In genomic region chr1:6035719-6036118, GRCh38 we compare ENCODE assay signal across 19 cellular contexts. TPM values are rescaled to one million over a fixed set of nuclear protein-coding genes. Genes with fewer than 3 reads are reported as not detected.
DNase-seq lines count a peak whose midpoint lies in the region; ATAC-seq, FAIRE-seq and TF ChIP-seq lines count a peak whose summit lies in the region.
"Had no signal": no experiment of that assay in that cellular context is flagged by ENCODE, and none has a peak within 500 bp of the region (broad histone marks: within the 10 kb centered on the region; RNA-seq: fewer than 3 reads in every experiment).

No MANE protein-coding gene starts in this region.

- intact Hi-C loops in K562 (cut with micrococcal nuclease) = no loop called here
- intact Hi-C loops in Caco-2 (cut with micrococcal nuclease; ENCODE audit: unreplicated experiment) = no loop called here

- H3K27me3 Mint-ChIP-seq in activated T-cell treated with anti-CD3 and anti-CD28 coated beads, Interleukin-2, amount 50 U/mL, for 24 hours = no peaks in the 10 kb centered on the region
- H3K27me3 Mint-ChIP-seq in activated T-cell treated with anti-CD3 and anti-CD28 coated beads, Interleukin-2, amount 50 U/mL, for 4 hours (ENCODE audit: low read depth) = no peaks in the 10 kb centered on the region
- H3K27me3 Mint-ChIP-seq in Caco-2 (ENCODE audit: insufficient read depth, unreplicated experiment) (no peaks in the 10 kb centered on the region), osteocyte (ENCODE audit: unreplicated experiment) (peaks cover 3% of the 10 kb centered on the region)

- H3K4me2 ChIP-seq in K562 (ENCODE audit: insufficient read depth, low read length) (no peak overlapping the region), osteoblast (ENCODE audit: insufficient read depth, low read length) (no peak overlapping the region)
- H3K4me2 ChIP-seq: PC-9 had no signal

- 0 out of 4 replicates have a peak, but pooled peaks of 1 of the 2 experiments have one; percentile 7 for TF ChIP-seq RAD21 in K562 (CRISPR knock-in tag; conservative IDR thresholded peaks at IDR 0.05 in 1 of 2, IDR thresholded peaks at IDR 0.05 in 1 of 2)

- H3K4me1 Mint-ChIP-seq in activated T-cell treated with anti-CD3 and anti-CD28 coated beads, Interleukin-2, amount 50 U/mL, for 24 hours (ENCODE audit: low read depth) = peaks cover 72% of the 10 kb centered on the region
- H3K4me1 Mint-ChIP-seq in activated T-cell treated with anti-CD3 and anti-CD28 coated beads, Interleukin-2, amount 50 U/mL, for 4 hours (ENCODE audit: low read depth) = peaks cover 70% of the 10 kb centered on the region
- H3K4me1 Mint-ChIP-seq in Caco-2 (ENCODE audit: low read depth, unreplicated experiment) (no peaks in the 10 kb centered on the region), osteocyte (ENCODE audit: unreplicated experiment) (peaks cover 11% of the 10 kb centered on the region)

- peak in 1 of 3 experiments; percentile 31; a peak in 1 of 6 replicates for TF ChIP-seq CTCF in K562 (IDR thresholded peaks at IDR 0.05 in 2 of 3, conservative IDR thresholded peaks at IDR 0.05 in 1 of 3; ENCODE audit: insufficient read depth in 2 of 3, low read depth in 1 of 3, low read length in 3 of 3)
- TF ChIP-seq CTCF in osteoblast (IDR thresholded peaks at IDR 0.05; ENCODE audit: extremely low read depth, low read depth, low read length) = peak; percentile 9
- no peak for TF ChIP-seq CTCF in Caco-2 (IDR thresholded peaks at IDR 0.05; ENCODE audit: insufficient read depth in 1 of 2, low read depth in 1 of 2, low read length in 1 of 2, severe bottlenecking in 1 of 2, unreplicated experiment in 1 of 2)
- TF ChIP-seq CTCF in osteocyte (IDR thresholded peaks at IDR 0.05) = no peak

- peaks cover 51% of the 10 kb centered on the region for H4K20me1 ChIP-seq in K562 (replicated peaks; ENCODE audit: control insufficient read depth, insufficient read depth, low read length)
- peaks cover 9% of the 10 kb centered on the region for H4K20me1 ChIP-seq in osteoblast (ENCODE audit: insufficient read depth, low read length)

- H3K9me3 Mint-ChIP-seq in activated T-cell treated with anti-CD3 and anti-CD28 coated beads, Interleukin-2, amount 50 U/mL, for 24 hours = no peaks in the 10 kb centered on the region
- H3K9me3 Mint-ChIP-seq in activated T-cell treated with anti-CD3 and anti-CD28 coated beads, Interleukin-2, amount 50 U/mL, for 4 hours = no peaks in the 10 kb centered on the region
- no peaks in the 10 kb centered on the region for H3K9me3 Mint-ChIP-seq in Caco-2 (ENCODE audit: unreplicated experiment)
- no peaks in the 10 kb centered on the region for H3K9me3 Mint-ChIP-seq in osteocyte (ENCODE audit: unreplicated experiment)

- H3K9me3 ChIP-seq in K562 (replicated peaks; ENCODE audit: control insufficient read depth, insufficient read depth, low read depth, low read length) = no peaks in the 10 kb centered on the region
- H3K9me3 ChIP-seq in osteoblast (ENCODE audit: low read depth, low read length) = no peaks in the 10 kb centered on the region
- no peaks in the 10 kb centered on the region for H3K9me3 ChIP-seq in Caco-2
- H3K9me3 ChIP-seq: psoas muscle had no signal

- no peak for TF ChIP-seq EP300 in K562 (IDR thresholded peaks at IDR 0.05; ENCODE audit: low read length)

- FAIRE-seq in K562 (lab: Jason Lieb, UNC) = no peak
- FAIRE-seq: bronchial epithelial cell, endometrium, keratinocyte had no signal

- CTCF ChIA-PET in K562 (lab: Yijun Ruan, JAX; ENCODE audit: low intra/inter-chr PET ratio) (no interaction called here), Caco-2 (lab: Charles Lee) (interaction anchor here (1.4 kb wide), 1 partner anchor 215 kb away, joined by 3 read pairs; no protein-coding TSS in a partner anchor)

- H3K9me1 ChIP-seq in K562 (ENCODE audit: control insufficient read depth, insufficient read depth, low read length) = no peaks in the 10 kb centered on the region

- H3K36me3 Mint-ChIP-seq in activated T-cell treated with anti-CD3 and anti-CD28 coated beads, Interleukin-2, amount 50 U/mL, for 24 hours (ENCODE audit: low read depth) = peaks cover 95% of the 10 kb centered on the region
- peaks cover 21% of the 10 kb centered on the region for H3K36me3 Mint-ChIP-seq in activated T-cell treated with anti-CD3 and anti-CD28 coated beads, Interleukin-2, amount 50 U/mL, for 4 hours (ENCODE audit: insufficient read depth)
- H3K36me3 Mint-ChIP-seq in Caco-2 (ENCODE audit: insufficient read depth, unreplicated experiment) = peaks cover 5% of the 10 kb centered on the region
- no peaks in the 10 kb centered on the region for H3K36me3 Mint-ChIP-seq in osteocyte (ENCODE audit: unreplicated experiment)

- H2AFZ ChIP-seq in K562 (ENCODE audit: low read depth, low read length) (no peak overlapping the region), osteoblast (ENCODE audit: low read length) (no peak overlapping the region)
- H2AFZ ChIP-seq: PC-9 had no signal

- H3K9ac ChIP-seq in K562 (ENCODE audit: insufficient read depth in 1 of 2, low read depth in 2 of 2, low read length in 2 of 2) = 0 out of 4 replicates have a peak overlapping the region, but pooled peaks of 1 of the 2 experiments have one; percentile 36

- POLR2A ChIA-PET in K562 (lab: Yijun Ruan, JAX) (interaction anchor here (0.5 to 1.1 kb wide), 2 partner anchors 17 to 258 kb away, joined by 3 read pairs; no protein-coding TSS in a partner anchor), Caco-2 (lab: Charles Lee) (no interaction called here)

- no peak for TF ChIP-seq POLR2A in K562 (conservative IDR thresholded peaks at IDR 0.05)

- in situ Hi-C loops in K562 (cut with MboI) = no loop called here

- H3K27ac ChIP-seq in K562 (ENCODE audit: extremely low read depth, low read depth, low read length) (no peak overlapping the region), osteoblast (ENCODE audit: low read depth, low read length) (no peak overlapping the region)
- H3K27ac ChIP-seq: PC-9, psoas muscle had no signal

- no peaks in the 10 kb centered on the region for H3K79me2 ChIP-seq in K562 (ENCODE audit: control insufficient read depth, insufficient read depth, low read length)
- no peaks in the 10 kb centered on the region for H3K79me2 ChIP-seq in osteoblast (ENCODE audit: insufficient read depth, low read length)

- H3K27me3 ChIP-seq in K562 (ENCODE audit: control insufficient read depth in 2 of 2, insufficient read depth in 2 of 2, low read length in 2 of 2) (peaks cover 0 to 11% of the 10 kb centered on the region in 2 experiments; a peak in 2 of 5 replicates), osteoblast (ENCODE audit: insufficient read depth, low read length) (no peaks in the 10 kb centered on the region), Caco-2 (replicated peaks; ENCODE audit: control insufficient read depth, insufficient read depth, low read length) (no peaks in the 10 kb centered on the region)

- no peak for DNase-seq in activated T-cell treated with anti-CD3 and anti-CD28 coated beads, Interleukin-2, amount 50 U/mL, for 24 hours
- no peak for DNase-seq in activated T-cell treated with anti-CD3 and anti-CD28 coated beads, Interleukin-2, amount 50 U/mL, for 4 hours
- peak; percentile 44 for DNase-seq in HuH-7 (ENCODE audit: low spot score)
- no peak for DNase-seq in K562 (ENCODE audit: extremely low read depth in 1 of 4, low spot score in 3 of 4)
- peak; percentile 65 for DNase-seq in osteoblast (ENCODE audit: insufficient read length, low spot score, missing footprints)
- no peak for DNase-seq in central memory CD4-positive, alpha-beta T cell
- no peak for DNase-seq in Caco-2
- no peak for DNase-seq in osteocyte (ENCODE audit: extremely low spot score, unreplicated experiment)
- DNase-seq: activated CD4-positive, alpha-beta T cell treated with anti-CD3 and anti-CD28 coated beads for 48 hours; activated effector memory CD4-positive, alpha-beta T cell treated with anti-CD3 and anti-CD28 coated beads, Interleukin-2, amount 50 U/mL, for 16 hours; GOT3; KBM-7; NCI-H1417; NCI-H446 treated with DMSO at 0.1 percent for 48 hours; PC-9; psoas muscle had no signal

- peak overlapping the region; percentile 56 for H3K27ac Mint-ChIP-seq in activated T-cell treated with anti-CD3 and anti-CD28 coated beads, Interleukin-2, amount 50 U/mL, for 24 hours
- H3K27ac Mint-ChIP-seq in Caco-2 (ENCODE audit: unreplicated experiment) (no peak overlapping the region), osteocyte (ENCODE audit: unreplicated experiment) (no peak overlapping the region)

- ATAC-seq in activated T-cell treated with anti-CD3 and anti-CD28 coated beads, Interleukin-2, amount 50 U/mL, for 4 hours = no peak
- 0 out of 3 replicates have a peak, but pooled peaks have one; percentile 14 for ATAC-seq in K562
- ATAC-seq: psoas muscle had no signal

- BruUV-seq in K562 (replicated peaks; lab: Mats Ljungman, UMichigan) (no TSS peak), Caco-2 (replicated peaks; lab: Mats Ljungman, UMichigan) (no TSS peak)

- H3K4me3 ChIP-seq in K562 (no peak overlapping the region), osteoblast (ENCODE audit: insufficient read depth, low read length) (no peak overlapping the region), Caco-2 (ENCODE audit: low read depth, low read length) (no peak overlapping the region)
- H3K4me3 ChIP-seq: PC-9, psoas muscle had no signal

- peaks cover 0 to 24% of the 10 kb centered on the region in 2 experiments; a peak in 2 of 5 replicates for H3K4me1 ChIP-seq in K562 (replicated peaks in 1 of 2; ENCODE audit: control insufficient read depth in 2 of 2, insufficient read depth in 2 of 2, low read length in 2 of 2)
- peaks cover 9% of the 10 kb centered on the region for H3K4me1 ChIP-seq in osteoblast (ENCODE audit: insufficient read depth, low read length)
- no peaks in the 10 kb centered on the region for H3K4me1 ChIP-seq in Caco-2
- H3K4me1 ChIP-seq: psoas muscle had no signal

- no peaks in the 10 kb centered on the region for H3K36me3 ChIP-seq in K562 (ENCODE audit: control insufficient read depth, insufficient read depth, low read length)
- H3K36me3 ChIP-seq in osteoblast (ENCODE audit: insufficient read depth, low read length) = no peaks in the 10 kb centered on the region
- H3K36me3 ChIP-seq in Caco-2 (ENCODE audit: control insufficient read depth, insufficient read depth, low read length) = no peaks in the 10 kb centered on the region

- WGBS in K562 (ENCODE audit: insufficient coverage, low coverage, missing lambda C conversion rate) = 26% methylated on average over 12 of the region's 12 CpGs

- H3K4me3 Mint-ChIP-seq in activated T-cell treated with anti-CD3 and anti-CD28 coated beads, Interleukin-2, amount 50 U/mL, for 24 hours = no peak overlapping the region
- no peak overlapping the region for H3K4me3 Mint-ChIP-seq in activated T-cell treated with anti-CD3 and anti-CD28 coated beads, Interleukin-2, amount 50 U/mL, for 4 hours
- no peak overlapping the region for H3K4me3 Mint-ChIP-seq in Caco-2 (ENCODE audit: unreplicated experiment)
- no peak overlapping the region for H3K4me3 Mint-ChIP-seq in osteocyte (ENCODE audit: unreplicated experiment)

RNA-seq across cellular contexts. Expression of gene KCNAB2, which starts 10.0 kb away (rescaled TPM):
- total RNA-seq in activated T-cell treated with anti-CD3 and anti-CD28 coated beads, Interleukin-2, amount 50 U/mL, for 4 hours = 100 to 1,000 TPM; 199 to 230 (median 202) TPM
- total RNA-seq in K562 (2011; cell fraction: chromatin; rRNA removed; ENCODE audit: low replicate concordance) = 23.9 and 48.7 TPM in 2 replicates
- total RNA-seq in K562 (2011; cell fraction: nucleolus; rRNA removed) = 31.2 and 38.0 TPM in 2 replicates
- 23.7 and 24.4 TPM in 2 replicates for total RNA-seq in K562 (2011; cell fraction: nucleoplasm; rRNA removed)
- total RNA-seq in K562 (2014; rRNA removed) = 4.0 and 11.1 TPM in 2 replicates
- 7.1 and 7.2 TPM in 2 replicates for total RNA-seq in K562 (2014; rRNA removed; fragmentation: Illumina TruSeq; extraction: Trizol)
- total RNA-seq in K562 (2015; rRNA removed; fragmentation: Illumina TruSeq; extraction: Trizol) = 6.1 and 6.4 TPM in 2 replicates
- total RNA-seq in K562 (2021) = 14.7 and 15.8 TPM in 2 replicates
- 5.8 and 7.4 TPM in 2 replicates for polyA plus RNA-seq in K562 (2011; rRNA removed)
- polyA plus RNA-seq in K562 (2011; cell fraction: cytosol; rRNA removed) = 3.5 and 7.3 TPM in 2 replicates
- 19.8 and 26.0 TPM in 2 replicates for polyA plus RNA-seq in K562 (2011; cell fraction: nucleus; rRNA removed)
- 11.8 and 15.5 TPM in 2 replicates for polyA plus RNA-seq in K562 (2012)
- 8.1 and 8.2 TPM in 2 replicates for polyA plus RNA-seq in K562 (2014; fragmentation: Illumina TruSeq; extraction: Trizol)
- 1 to 10 TPM; 1.8 to 2.4 TPM for polyA plus RNA-seq in K562 (2014; fragmentation: Nextera tagmentation; extraction: Ambion mirVana)
- polyA plus RNA-seq in K562 (2014; rRNA removed) = 8.3 and 10.8 TPM in 2 replicates
- polyA minus RNA-seq in K562 (2011; rRNA and poly(A)+ RNA removed) = 2.0 and 5.5 TPM in 2 replicates
- polyA minus RNA-seq in K562 (2011; cell fraction: cytosol; rRNA and poly(A)+ RNA removed) = 3.7 and 4.5 TPM in 2 replicates
- polyA minus RNA-seq in K562 (2011; cell fraction: nucleus; rRNA and poly(A)+ RNA removed) = 13.6 and 16.0 TPM in 2 replicates
- total RNA-seq in osteoblast = 5.0 and 5.8 TPM in 2 replicates
- total RNA-seq in Caco-2 (2022) = 9.6 and 11.0 TPM in 2 replicates
- 9.3 and 10.4 TPM in 2 replicates for total RNA-seq in osteocyte

RNA-seq across cellular contexts. Expression of gene NPHP4, which starts 43.5 kb away (rescaled TPM):
- total RNA-seq in activated T-cell treated with anti-CD3 and anti-CD28 coated beads, Interleukin-2, amount 50 U/mL, for 4 hours = 1 to 10 TPM; 7.0 to 9.3 (median 7.1) TPM
- total RNA-seq in K562 (2011; cell fraction: chromatin; rRNA removed; ENCODE audit: low replicate concordance) = 82.6 and 164 TPM in 2 replicates
- 73.7 and 83.2 TPM in 2 replicates for total RNA-seq in K562 (2011; cell fraction: nucleolus; rRNA removed)
- total RNA-seq in K562 (2011; cell fraction: nucleoplasm; rRNA removed) = 59.2 and 65.8 TPM in 2 replicates
- 10.5 and 11.0 TPM in 2 replicates for total RNA-seq in K562 (2014; rRNA removed)
- total RNA-seq in K562 (2014; rRNA removed; fragmentation: Illumina TruSeq; extraction: Trizol) = 3.3 and 4.8 TPM in 2 replicates
- total RNA-seq in K562 (2015; rRNA removed; fragmentation: Illumina TruSeq; extraction: Trizol) = 6.2 and 6.9 TPM in 2 replicates
- total RNA-seq in K562 (2021) = 23.3 and 26.2 TPM in 2 replicates
- 6.7 and 9.8 TPM in 2 replicates for polyA plus RNA-seq in K562 (2011; rRNA removed)
- 4.6 and 7.6 TPM in 2 replicates for polyA plus RNA-seq in K562 (2011; cell fraction: cytosol; rRNA removed)
- 71.9 and 106 TPM in 2 replicates for polyA plus RNA-seq in K562 (2011; cell fraction: nucleus; rRNA removed)
- 12.4 and 19.3 TPM in 2 replicates for polyA plus RNA-seq in K562 (2012)
- polyA plus RNA-seq in K562 (2014; fragmentation: Illumina TruSeq; extraction: Trizol) = 9.6 and 10.4 TPM in 2 replicates
- under 1 TPM; 0.52 to 0.77 TPM for polyA plus RNA-seq in K562 (2014; fragmentation: Nextera tagmentation; extraction: Ambion mirVana)
- 13.9 and 15.3 TPM in 2 replicates for polyA plus RNA-seq in K562 (2014; rRNA removed)
- 7.0 and 7.9 TPM in 2 replicates for polyA minus RNA-seq in K562 (2011; rRNA and poly(A)+ RNA removed)
- polyA minus RNA-seq in K562 (2011; cell fraction: cytosol; rRNA and poly(A)+ RNA removed) = 10.7 and 12.6 TPM in 2 replicates
- polyA minus RNA-seq in K562 (2011; cell fraction: nucleus; rRNA and poly(A)+ RNA removed) = 31.6 and 34.4 TPM in 2 replicates
- 6.5 and 8.0 TPM in 2 replicates for total RNA-seq in osteoblast
- total RNA-seq in Caco-2 (2022) = 12.3 TPM in 2 replicates
- 11.1 and 12.8 TPM in 2 replicates for total RNA-seq in osteocyte

Comparison
In these comparisons a context has a peak if more than half of its experiments do, and no peak if none do; other contexts are left out.
1. DNase-seq: peak in HuH-7 (single experiment) and osteoblast (single experiment); none in activated T-cell treated with anti-CD3 and anti-CD28 coated beads, Interleukin-2, amount 50 U/mL, for 24 hours (single experiment), activated T-cell treated with anti-CD3 and anti-CD28 coated beads, Interleukin-2, amount 50 U/mL, for 4 hours (single experiment), K562 (0 of 4), central memory CD4-positive, alpha-beta T cell (single experiment), Caco-2 (0 of 2) and osteocyte (single experiment).
2. RNA of gene KCNAB2, which starts 10.0 kb away (total RNA-seq): 199 to 230 TPM in activated T-cell treated with anti-CD3 and anti-CD28 coated beads, Interleukin-2, amount 50 U/mL, for 4 hours; 9.6 to 11.0 TPM in Caco-2, 9.3 to 10.4 TPM in osteocyte, 4.0 to 48.7 TPM in K562 and 5.0 to 5.8 TPM in osteoblast; every median in the first group is over 4 times any median in the second.